ENCODE assay signal across 8 cellular contexts in the genomic region with DNA sequence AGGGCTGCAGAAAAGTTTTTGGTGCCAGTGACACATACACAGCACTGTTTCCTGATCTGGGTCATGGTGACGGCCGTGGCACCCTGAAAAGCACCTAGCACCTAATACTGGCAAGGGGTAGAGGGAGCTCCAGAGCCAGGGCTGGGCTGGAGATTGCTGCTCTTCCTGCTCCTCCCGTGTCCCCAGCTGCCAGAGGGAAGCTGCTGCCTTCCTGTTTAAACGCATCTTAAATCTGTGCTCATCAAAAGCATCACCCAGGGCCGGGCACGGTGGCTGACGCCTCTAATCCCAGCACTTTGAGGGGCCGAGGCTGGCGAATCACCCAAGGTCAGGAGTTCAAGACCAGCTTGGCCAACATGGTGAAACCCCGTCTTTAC.
DNase-seq lines count a peak whose midpoint lies in the region; ATAC-seq and TF ChIP-seq lines count a peak whose summit lies in the region.

No MANE protein-coding gene starts in this region.

- TF ChIP-seq POLR2A in esophagus squamous epithelium (IDR thresholded peaks at IDR 0.05) = no peak

- H3K4me3 Mint-ChIP-seq in nephron = no peak overlapping the region
- H3K4me3 Mint-ChIP-seq in activated T-cell treated with anti-CD3 and anti-CD28 coated beads, Interleukin-2, amount 50 U/mL, for 24 hours = no peak overlapping the region

- 0 to 36% methylated on average over 3 to 4 of the region's 10 CpGs for WGBS in esophagus squamous epithelium, 2 donors

- TF ChIP-seq CTCF in esophagus squamous epithelium (IDR thresholded peaks at IDR 0.05) (peak; percentile 17 to 88 (median 64)), nephron (IDR thresholded peaks at IDR 0.05; ENCODE audit: unreplicated experiment in 3 of 3) (peak; percentile 45 to 56 (median 45))

- H3K27ac Mint-ChIP-seq in nephron = peak overlapping the region in 2 of 3 experiments; percentile 89 to 94
- H3K27ac Mint-ChIP-seq in activated T-cell treated with anti-CD3 and anti-CD28 coated beads, Interleukin-2, amount 50 U/mL, for 24 hours = no peak overlapping the region

- no peak overlapping the region for H3K4me3 ChIP-seq in esophagus squamous epithelium

- no peaks in the 10 kb centered on the region for H3K9me3 Mint-ChIP-seq in nephron
- no peaks in the 10 kb centered on the region for H3K9me3 Mint-ChIP-seq in activated T-cell treated with anti-CD3 and anti-CD28 coated beads, Interleukin-2, amount 50 U/mL, for 24 hours

- H3K36me3 ChIP-seq in esophagus squamous epithelium = no peaks in the 10 kb centered on the region

- no peaks in the 10 kb centered on the region for H3K36me3 Mint-ChIP-seq in nephron (ENCODE audit: low read depth)
- no peaks in the 10 kb centered on the region for H3K36me3 Mint-ChIP-seq in activated T-cell treated with anti-CD3 and anti-CD28 coated beads, Interleukin-2, amount 50 U/mL, for 24 hours (ENCODE audit: low read depth)

- H3K4me1 Mint-ChIP-seq in nephron = peaks cover 28% of the 10 kb centered on the region
- peaks cover 24% of the 10 kb centered on the region for H3K4me1 Mint-ChIP-seq in activated T-cell treated with anti-CD3 and anti-CD28 coated beads, Interleukin-2, amount 50 U/mL, for 24 hours (ENCODE audit: low read depth)

- H3K27me3 ChIP-seq in esophagus squamous epithelium = no peaks in the 10 kb centered on the region

- H3K27ac ChIP-seq in esophagus squamous epithelium = peak overlapping the region in 3 of 4 donors; percentile 41 to 61 (median 55)

- ATAC-seq in GM19467 (IDR thresholded peaks at IDR 0.05; ENCODE audit: unreplicated experiment) = no peak

- DNase-seq in DMS114 treated with DMSO at 0.1 percent for 48 hours (lab: John Stamatoyannopoulos, UW; ENCODE audit: unreplicated experiment) (peak; percentile 11), HCEC 1CT (peak; percentile 84), SHP77 treated with DMSO at 0.1 percent for 48 hours (lab: John Stamatoyannopoulos, UW) (peak; percentile 31), esophagus squamous epithelium (lab: John Stamatoyannopoulos, UW) (no peak), NCI-H345 treated with DMSO at 0.1 percent for 48 hours (lab: John Stamatoyannopoulos, UW; ENCODE audit: unreplicated experiment) (no peak)
- no peak for DNase-seq in activated T-cell treated with anti-CD3 and anti-CD28 coated beads, Interleukin-2, amount 50 U/mL, for 24 hours

- peaks cover 17 to 21% (median 21%) of the 10 kb centered on the region in 3 donors for H3K4me1 ChIP-seq in esophagus squamous epithelium

- H3K9me3 ChIP-seq in esophagus squamous epithelium = no peaks in the 10 kb centered on the region

- intact Hi-C loops in esophagus squamous epithelium (cut with DNase I) = no loop called here

- peaks cover 3% of the 10 kb centered on the region for H3K27me3 Mint-ChIP-seq in nephron (ENCODE audit: low read depth)
- H3K27me3 Mint-ChIP-seq in activated T-cell treated with anti-CD3 and anti-CD28 coated beads, Interleukin-2, amount 50 U/mL, for 24 hours = no peaks in the 10 kb centered on the region

Comparison
In these comparisons a context has a peak if more than half of its experiments do, and no peak if none do; other contexts are left out.
1. DNase-seq: peak in DMS114 treated with DMSO at 0.1 percent for 48 hours (single experiment), HCEC 1CT (single experiment) and SHP77 treated with DMSO at 0.1 percent for 48 hours (single experiment); none in esophagus squamous epithelium (single experiment), NCI-H345 treated with DMSO at 0.1 percent for 48 hours (single experiment) and activated T-cell treated with anti-CD3 and anti-CD28 coated beads, Interleukin-2, amount 50 U/mL, for 24 hours (single experiment).